In genomic region chr1:157499516-157499915, GRCh38 we compare ENCODE assay signal across 1 cellular context.
TF ChIP-seq lines count a peak whose summit lies in the region.

No MANE protein-coding gene starts in this region.

TF ChIP-seq in K562, 482 proteins besides CTCF, POLR2A, EP300 and RAD21:
- TF ChIP-seq ZNF589 (CRISPR knock-in tag; IDR thresholded peaks at IDR 0.05; ENCODE audit: low read depth) (no peak), ZNF551 (CRISPR knock-in tag; IDR thresholded peaks at IDR 0.05) (no peak), ELF2 (CRISPR knock-in tag; IDR thresholded peaks at IDR 0.05) (no peak), ZNF274 (IDR thresholded peaks at IDR 0.05; ENCODE audit: borderline replicate concordance, low read depth, low read length) (no peak)
